ENCODE assay signal across 8 cellular contexts in genomic region chr3:110314512-110315114, GRCh38.
DNase-seq lines count a peak whose midpoint lies in the region; ATAC-seq and TF ChIP-seq lines count a peak whose summit lies in the region.

No MANE protein-coding gene starts in this region.

- no peak for TF ChIP-seq EP300 in esophagus muscularis mucosa (IDR thresholded peaks at IDR 0.05)

- TF ChIP-seq CTCF in Caco-2 (IDR thresholded peaks at IDR 0.05; ENCODE audit: insufficient read depth in 1 of 2, low read depth in 1 of 2, low read length in 1 of 2, severe bottlenecking in 1 of 2, unreplicated experiment in 1 of 2) (peak; percentile 57 to 74), esophagus muscularis mucosa (IDR thresholded peaks at IDR 0.05) (peak; percentile 64 to 80 (median 74)), nephron (IDR thresholded peaks at IDR 0.05; ENCODE audit: unreplicated experiment in 3 of 3) (peak; percentile 64 to 74 (median 73))

- H3K4me3 ChIP-seq in Caco-2 (ENCODE audit: low read depth, low read length) (no peak overlapping the region), esophagus muscularis mucosa (no peak overlapping the region)

- H3K27ac Mint-ChIP-seq in Caco-2 (ENCODE audit: unreplicated experiment) = no peak overlapping the region
- no peak overlapping the region for H3K27ac Mint-ChIP-seq in nephron

- 53% methylated on average over 7 of the region's 7 CpGs for WGBS in esophagus muscularis mucosa

- TF ChIP-seq POLR2A in esophagus muscularis mucosa (IDR thresholded peaks at IDR 0.05; ENCODE audit: low read depth) = no peak

- intact Hi-C loops in Caco-2 (cut with micrococcal nuclease; ENCODE audit: unreplicated experiment) (loop anchor here (1.0 to 10.0 kb wide), 2 partner anchors 582 to 760 kb away; partner anchors contain the start of gene NECTIN3), esophagus muscularis mucosa (cut with DNase I) (loop anchor here (5.0 kb wide), 1 partner anchor 582 kb away; no protein-coding TSS in a partner anchor)

- H3K27me3 ChIP-seq in Caco-2 (replicated peaks; ENCODE audit: control insufficient read depth, insufficient read depth, low read length) = no peaks in the 10 kb centered on the region
- no peaks in the 10 kb centered on the region for H3K27me3 ChIP-seq in esophagus muscularis mucosa

- H3K9me3 ChIP-seq in Caco-2 = no peaks in the 10 kb centered on the region
- no peaks in the 10 kb centered on the region for H3K9me3 ChIP-seq in esophagus muscularis mucosa

- H3K4me1 Mint-ChIP-seq in Caco-2 (ENCODE audit: low read depth, unreplicated experiment) (no peaks in the 10 kb centered on the region), nephron (no peaks in the 10 kb centered on the region)

- no peaks in the 10 kb centered on the region for H3K36me3 ChIP-seq in Caco-2 (ENCODE audit: control insufficient read depth, insufficient read depth, low read length)
- H3K36me3 ChIP-seq in esophagus muscularis mucosa = no peaks in the 10 kb centered on the region

- no peaks in the 10 kb centered on the region for H3K4me1 ChIP-seq in Caco-2
- no peaks in the 10 kb centered on the region for H3K4me1 ChIP-seq in esophagus muscularis mucosa

- DNase-seq in Caco-2 (peak; percentile 57 to 67), NCI-H774 (lab: John Stamatoyannopoulos, UW) (peak; percentile 4), esophagus muscularis mucosa (ENCODE audit: extremely low spot score) (no peak), superior temporal gyrus (ENCODE audit: extremely low spot score) (peak; percentile 87)
- DNase-seq in activated CD8-positive, alpha-beta memory T cell treated with anti-CD3 and anti-CD28 coated beads for 48 hours (ENCODE audit: low read depth in 2 of 3, low spot score in 2 of 3) = peak in 2 of 3 experiments; percentile 7 to 10

- ATAC-seq in GM19397 (IDR thresholded peaks at IDR 0.05; ENCODE audit: unreplicated experiment) (peak; percentile 95), HG03442 (IDR thresholded peaks at IDR 0.05; ENCODE audit: unreplicated experiment) (peak; percentile 96)

- H3K27ac ChIP-seq in esophagus muscularis mucosa (replicated peaks in 1 of 4) = no peak overlapping the region

- H3K4me3 Mint-ChIP-seq in Caco-2 (ENCODE audit: unreplicated experiment) (no peak overlapping the region), nephron (no peak overlapping the region)

- H3K27me3 Mint-ChIP-seq in Caco-2 (ENCODE audit: insufficient read depth, unreplicated experiment) = no peaks in the 10 kb centered on the region
- peaks cover 3% of the 10 kb centered on the region for H3K27me3 Mint-ChIP-seq in nephron (ENCODE audit: low read depth)

- H3K9me3 Mint-ChIP-seq in Caco-2 (ENCODE audit: unreplicated experiment) (no peaks in the 10 kb centered on the region), nephron (no peaks in the 10 kb centered on the region)

- CTCF ChIA-PET in Caco-2 (lab: Charles Lee) = interaction anchor here (0.8 to 1.2 kb wide), 4 partner anchors 31 to 378 kb away, joined by 3 to 5 read pairs (median 4); no protein-coding TSS in a partner anchor

- POLR2A ChIA-PET in Caco-2 (lab: Charles Lee) = no interaction called here

- H3K36me3 Mint-ChIP-seq in Caco-2 (ENCODE audit: insufficient read depth, unreplicated experiment) (no peaks in the 10 kb centered on the region), nephron (ENCODE audit: low read depth) (no peaks in the 10 kb centered on the region)

- BruUV-seq in Caco-2 (replicated peaks; lab: Mats Ljungman, UMichigan) = no TSS peak
